ENCODE assay signal across 8 cellular contexts in the genomic region with DNA sequence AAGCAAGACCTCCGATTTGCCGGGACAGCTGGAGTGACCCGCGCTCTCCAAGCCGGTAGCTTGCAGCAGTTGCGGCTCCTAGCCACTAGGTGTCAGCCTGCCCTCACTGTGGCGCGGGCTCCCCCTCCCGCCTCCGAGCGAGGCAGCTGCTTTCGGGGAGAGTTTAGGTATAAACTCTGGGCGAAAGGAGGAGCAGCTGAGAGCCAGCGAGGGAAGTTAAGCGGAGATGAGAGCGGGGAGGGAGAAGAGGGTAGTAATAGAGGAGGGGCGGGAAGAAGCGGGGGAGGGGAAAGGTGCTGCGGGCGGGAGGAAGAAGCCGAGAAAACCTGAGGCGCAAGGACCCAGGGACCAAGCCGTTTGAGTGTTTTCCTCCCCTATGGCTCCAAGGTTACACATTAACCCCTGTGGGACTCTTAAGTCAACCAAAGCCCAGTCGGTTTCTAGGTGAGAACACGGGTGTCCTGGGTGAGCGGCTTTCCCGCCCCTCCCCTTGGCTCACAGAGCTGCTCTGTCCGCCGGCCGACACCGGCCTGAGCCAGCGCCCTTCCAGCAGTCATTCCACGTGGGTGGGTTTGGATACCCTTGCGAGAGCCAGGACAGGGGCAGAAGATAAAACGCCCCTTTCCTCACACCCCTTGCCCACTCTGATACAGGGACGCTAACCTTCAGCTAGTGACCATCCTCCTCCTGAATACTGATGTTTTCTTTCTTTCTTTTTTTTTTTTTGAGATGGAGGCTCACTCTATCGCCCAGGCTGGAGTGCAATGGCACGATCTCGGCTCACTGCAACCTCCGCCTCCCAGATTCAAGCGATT. TPM values are rescaled to one million over a fixed set of nuclear protein-coding genes. Genes with fewer than 3 reads are reported as not detected.
A peak's percentile ranks its signal among the peaks of the same experiment; 100 is the strongest.
DNase-seq lines count a peak whose midpoint lies in the region; ATAC-seq and TF ChIP-seq lines count a peak whose summit lies in the region.

No MANE protein-coding gene starts in this region.

- peaks cover 41% of the 10 kb centered on the region for H3K79me2 ChIP-seq in OCI-LY3 (ENCODE audit: low read length)

- DNase-seq in D341Med (ENCODE audit: low spot score) (peak; percentile 90), HuH-7.5 (ENCODE audit: low spot score) (peak; percentile 92), activated T-cell treated with anti-CD3 and anti-CD28 coated beads for 4 hours (peak; percentile 89), epithelial cell of esophagus (ENCODE audit: low read depth) (peak; percentile 94), mucosa of gallbladder (ENCODE audit: low spot score) (peak; percentile 94)
- peak; percentile 75 to 83 for DNase-seq in stimulated activated CD8-positive, alpha-beta memory T cell treated with anti-CD3 and anti-CD28 coated beads, Interleukin-4, amount 100 ng/mL, for 4 hours (ENCODE audit: low read depth in 2 of 2, low spot score in 1 of 2)

- H3K36me3 ChIP-seq in OCI-LY3 (replicated peaks; ENCODE audit: low read depth, low read length): peaks cover 28% of the 10 kb centered on the region

- H3K9me3 ChIP-seq in OCI-LY3 (ENCODE audit: insufficient read depth, low read length): no peaks in the 10 kb centered on the region

- H3K27ac ChIP-seq in OCI-LY3 (ENCODE audit: low read length): peak overlapping the region; percentile 100

- H2AFZ ChIP-seq in OCI-LY3 (ENCODE audit: low read depth, low read length): no peak overlapping the region

- H3K27me3 ChIP-seq in OCI-LY3 (ENCODE audit: low read depth, low read length): no peaks in the 10 kb centered on the region

- peak overlapping the region; percentile 100 for H3K9ac ChIP-seq in OCI-LY3 (ENCODE audit: low read length)

- TF ChIP-seq CTCF in OCI-LY3 (IDR thresholded peaks at IDR 0.05; ENCODE audit: low read depth, low read length) (peak; percentile 96), epithelial cell of esophagus (IDR thresholded peaks at IDR 0.05; ENCODE audit: insufficient read depth, low read depth, low read length, missing control alignments) (peak; percentile 96)

- peak overlapping the region; percentile 93 for H3K4me3 ChIP-seq in OCI-LY3 (ENCODE audit: low read length)
- H3K4me3 ChIP-seq in epithelial cell of esophagus (ENCODE audit: low read length): peak overlapping the region; percentile 70

- H3K4me1 ChIP-seq in OCI-LY3 (ENCODE audit: low read length): peaks cover 53% of the 10 kb centered on the region

- peaks cover 26% of the 10 kb centered on the region for H4K20me1 ChIP-seq in OCI-LY3 (ENCODE audit: insufficient read depth, low read length)

- peak overlapping the region; percentile 93 for H3K4me2 ChIP-seq in OCI-LY3 (ENCODE audit: low read length)

- peak; percentile 34 for ATAC-seq in GM21423 (IDR thresholded peaks at IDR 0.05; ENCODE audit: unreplicated experiment)

RNA-seq across cellular contexts. Expression of a gene that starts 1.1 kb away (rescaled TPM):
- total RNA-seq in mucosa of gallbladder: 6.3 TPM

RNA-seq across cellular contexts. Expression of a gene that starts 1.5 kb away (rescaled TPM):
- total RNA-seq in mucosa of gallbladder: 8.1 TPM

RNA-seq across cellular contexts. Expression of a gene that starts 7.3 kb away (rescaled TPM):
- total RNA-seq in mucosa of gallbladder: 1,157 TPM

RNA-seq across cellular contexts. Expression of a gene that starts 9.5 kb away (rescaled TPM):
- total RNA-seq in mucosa of gallbladder: 70.2 TPM

RNA-seq across cellular contexts. Expression of a gene that starts 15.4 kb away (rescaled TPM):
- 4.5 TPM for total RNA-seq in mucosa of gallbladder

Comparison
In these comparisons a context has a peak if more than half of its experiments do, and no peak if none do; other contexts are left out.
1. Peak in every context shown above with its lines: DNase-seq, ATAC-seq, H3K4me3 ChIP-seq and H3K27ac ChIP-seq.